ENCODE assay signal across 1 cellular context in the genomic region with DNA sequence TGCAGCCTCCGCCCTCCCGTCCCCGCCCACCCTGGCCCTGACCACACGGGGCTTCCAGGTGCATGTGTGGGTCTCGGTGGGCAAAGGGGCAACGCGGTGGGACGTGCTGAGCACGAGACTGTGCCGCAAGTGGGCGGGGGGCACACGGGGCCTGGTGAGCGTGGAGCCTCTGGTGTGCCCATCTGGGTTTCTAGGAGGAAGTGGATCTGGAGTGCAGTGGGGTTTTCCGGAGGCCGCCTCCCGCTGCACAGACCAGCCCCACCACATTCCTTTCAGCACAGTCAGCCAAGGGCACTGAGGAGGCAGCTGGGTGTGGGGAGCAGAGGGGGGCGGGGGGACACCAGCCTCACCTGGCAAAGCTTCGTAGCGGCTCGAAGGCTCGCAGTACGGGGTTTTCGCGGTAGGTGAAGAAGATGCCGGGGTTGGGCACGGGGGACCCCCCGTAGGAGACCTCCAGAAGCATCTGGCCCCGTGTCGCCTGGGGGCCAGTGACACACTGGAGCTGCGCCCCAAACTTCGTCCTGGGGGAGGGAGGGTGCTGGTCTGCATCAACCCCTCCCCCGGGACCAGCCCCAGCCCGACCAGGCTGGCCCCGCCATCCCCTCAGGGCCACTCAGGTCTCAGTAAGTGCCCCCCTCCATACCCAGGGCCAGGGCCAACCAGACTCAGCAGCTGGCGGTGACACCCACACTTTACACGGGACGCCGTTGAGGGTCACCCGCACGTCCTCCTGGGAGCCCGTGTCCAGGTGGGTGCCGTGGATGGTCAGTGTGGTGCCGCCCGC.
TF ChIP-seq lines count a peak whose summit lies in the region.

No MANE protein-coding gene starts in this region.

TF ChIP-seq in IMR-90, 13 proteins besides CTCF, POLR2A, EP300 and RAD21:
- TF ChIP-seq BHLHE40 (IDR thresholded peaks at IDR 0.05; ENCODE audit: low read depth, low read length) (no peak), MAZ (IDR thresholded peaks at IDR 0.05; ENCODE audit: borderline replicate concordance, low read depth, low read length) (peak; percentile 84; the same call in 1 of the 2 replicates), FOS (IDR thresholded peaks at IDR 0.05; ENCODE audit: low read depth, low read length) (peak; percentile 61; the same call in 1 of the 2 replicates)
